ENCODE assay signal across 1 cellular context in the genomic region with DNA sequence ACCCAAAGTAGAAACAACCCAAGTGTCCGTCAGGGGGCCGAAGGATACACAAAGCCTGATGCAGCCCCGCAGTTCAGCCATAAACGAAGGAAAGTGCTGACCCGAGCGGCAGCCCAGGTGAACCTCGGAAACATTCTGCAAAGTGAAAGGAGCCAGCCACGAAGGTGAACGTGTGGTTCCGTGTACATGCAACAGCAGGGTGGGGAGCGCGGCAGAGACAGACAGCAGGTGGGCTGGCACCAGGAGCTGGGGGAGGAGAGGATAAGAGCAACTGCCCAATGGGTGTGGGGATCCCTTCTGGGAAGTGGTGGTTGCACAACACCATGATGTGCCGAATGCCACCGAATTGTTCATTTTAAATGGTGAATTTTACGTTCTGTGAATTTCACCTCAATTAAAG.
A peak's percentile ranks its signal among the peaks of the same experiment; 100 is the strongest.
TF ChIP-seq lines count a peak whose summit lies in the region.

No MANE protein-coding gene starts in this region.

TF ChIP-seq in K562, 482 proteins besides CTCF, POLR2A, EP300 and RAD21:
- 0 out of 2 replicates have a peak, but pooled peaks have one; percentile 8 for TF ChIP-seq CEBPB (tag; IDR thresholded peaks at IDR 0.05)
- no peak for TF ChIP-seq ZKSCAN3 (CRISPR knock-in tag; IDR thresholded peaks at IDR 0.05)
